ENCODE assay signal across 8 cellular contexts in the genomic region with DNA sequence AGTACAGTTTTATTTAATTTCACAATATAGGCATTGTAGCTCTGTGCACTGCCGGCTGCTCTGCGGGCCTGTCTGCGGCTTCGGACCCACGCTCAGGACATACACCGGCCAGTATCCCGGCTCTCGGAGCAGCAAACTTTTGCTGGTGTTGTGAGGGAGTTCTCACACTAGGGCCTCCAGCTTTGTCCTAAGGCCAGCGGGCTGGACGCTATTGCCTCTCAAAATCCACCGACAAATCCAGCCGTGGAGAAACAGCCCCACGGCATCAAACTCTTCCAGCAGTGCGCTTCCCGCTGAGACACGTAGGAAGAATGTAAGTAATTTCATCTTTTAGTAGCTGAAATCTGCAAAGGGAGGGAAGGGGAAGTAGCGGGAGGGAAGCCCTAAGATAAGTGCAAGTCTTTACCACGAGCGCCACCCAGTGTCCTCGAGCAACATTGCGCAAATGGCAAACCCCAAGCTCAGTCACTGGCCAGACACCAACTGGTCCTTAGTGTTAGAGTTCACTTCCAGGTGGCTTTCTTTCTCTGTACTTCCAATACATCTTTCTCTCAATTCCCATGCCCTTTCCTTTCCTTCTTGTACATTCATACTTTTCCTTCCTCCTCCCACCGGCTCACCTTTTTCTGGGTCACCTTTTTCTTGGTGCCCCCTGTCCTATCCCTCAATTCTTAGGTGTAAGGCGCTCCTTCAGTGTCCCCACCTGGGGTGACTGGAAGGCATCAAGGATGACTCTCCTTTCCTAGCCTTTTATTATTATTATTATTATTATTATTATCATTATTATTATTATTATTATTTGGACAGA. TPM values are rescaled to one million over a fixed set of nuclear protein-coding genes. Genes with fewer than 3 reads are reported as not detected.
DNase-seq lines count a peak whose midpoint lies in the region; ATAC-seq and TF ChIP-seq lines count a peak whose summit lies in the region.

No MANE protein-coding gene starts in this region.

- ATAC-seq in GM18511 (IDR thresholded peaks at IDR 0.05; ENCODE audit: unreplicated experiment) (peak; percentile 93), HG03066 (IDR thresholded peaks at IDR 0.05; ENCODE audit: low read depth, unreplicated experiment) (peak; percentile 80), lung (ENCODE audit: insufficient read depth, low FRiP score) (peak; percentile 86)

- H3K4me1 Mint-ChIP-seq in activated CD4-positive, alpha-beta T cell treated with anti-CD3 and anti-CD28 coated beads, Interleukin-2, amount 10 ng/mL, durations not matched to agents 24 days and 14 days, result peaks cover 17% of the 10 kb centered on the region

- peak overlapping the region in 1 of 59 donors; percentile 18 for H3K27ac ChIP-seq in dorsolateral prefrontal cortex
- no peak overlapping the region for H3K27ac ChIP-seq in lung (ENCODE audit: low read depth in 1 of 2, low read length in 1 of 2)

- H3K27me3 Mint-ChIP-seq in activated CD4-positive, alpha-beta T cell treated with anti-CD3 and anti-CD28 coated beads, Interleukin-2, amount 10 ng/mL, durations not matched to agents 24 days and 14 days, result peaks cover 63% of the 10 kb centered on the region

- H3K4me1 ChIP-seq in lung (ENCODE audit: control insufficient read depth in 2 of 2, insufficient read depth in 2 of 2, low read length in 2 of 2), result peaks cover 0 to 20% of the 10 kb centered on the region in 2 donors

- TF ChIP-seq CTCF in dorsolateral prefrontal cortex (IDR thresholded peaks at IDR 0.05 in 54 of 56, conservative IDR thresholded peaks at IDR 0.05 in 2 of 56; ENCODE audit: low read depth in 1 of 56, partially characterized antibody in 56 of 56), result peak; percentile 74 to 97 (median 92)
- peak; percentile 80 for TF ChIP-seq CTCF in lung (IDR thresholded peaks at IDR 0.05; ENCODE audit: control extremely low read depth, extremely low read depth)

- intact Hi-C loops in activated CD4-positive, alpha-beta T cell treated with anti-CD3 and anti-CD28 coated beads, Interleukin-2, amount 10 ng/mL, durations not matched to agents 24 days and 14 days (cut with micrococcal nuclease), result loop anchor here (1.0 to 10.0 kb wide), 5 partner anchors 35 to 1587 kb away; partner anchors contain the start of gene NPTX2
- intact Hi-C loops in dorsolateral prefrontal cortex (cut with DNase I), result loop anchor here (1.0 to 10.0 kb wide), 8 partner anchors 613 to 1303 kb away; partner anchors contain the start of gene SLC25A13 (in 1 of the 2)

- peaks cover 0 to 3% of the 10 kb centered on the region in 2 donors for H3K9me3 ChIP-seq in lung (ENCODE audit: control insufficient read depth in 2 of 2, insufficient read depth in 1 of 2, low read length in 1 of 2)

- H3K27ac Mint-ChIP-seq in activated CD4-positive, alpha-beta T cell treated with anti-CD3 and anti-CD28 coated beads, Interleukin-2, amount 10 ng/mL, durations not matched to agents 24 days and 14 days, result no peak overlapping the region

- peaks cover 15% of the 10 kb centered on the region for H3K9me3 Mint-ChIP-seq in activated CD4-positive, alpha-beta T cell treated with anti-CD3 and anti-CD28 coated beads, Interleukin-2, amount 10 ng/mL, durations not matched to agents 24 days and 14 days

- DNase-seq in AG08395 (ENCODE audit: low spot score), result peak; percentile 88
- peak; percentile 71 for DNase-seq in NCI-H226
- DNase-seq in activated CD4-positive, alpha-beta T cell treated with anti-CD3 and anti-CD28 coated beads, Interleukin-2, amount 10 ng/mL, durations not matched to agents 24 days and 14 days, result peak; percentile 88
- DNase-seq in dorsolateral prefrontal cortex, result peak; percentile 36 to 86 (median 80)
- DNase-seq in lung (ENCODE audit: low spot score), result peak; percentile 69
- peak; percentile 35 for DNase-seq in stimulated activated CD8-positive, alpha-beta memory T cell treated with anti-CD3 and anti-CD28 coated beads, Interleukin-12 subunit alpha, Interleukin-12 subunit beta, amount 100 ng/mL, for 1 hour (ENCODE audit: low read depth)

- 4 to 6% methylated on average over 23 of the region's 23 CpGs for WGBS in lung, 2 donors

- H3K36me3 Mint-ChIP-seq in activated CD4-positive, alpha-beta T cell treated with anti-CD3 and anti-CD28 coated beads, Interleukin-2, amount 10 ng/mL, durations not matched to agents 24 days and 14 days (ENCODE audit: low read depth), result no peaks in the 10 kb centered on the region

- peak overlapping the region; percentile 41 for H3K4me3 Mint-ChIP-seq in activated CD4-positive, alpha-beta T cell treated with anti-CD3 and anti-CD28 coated beads, Interleukin-2, amount 10 ng/mL, durations not matched to agents 24 days and 14 days

- H3K36me3 ChIP-seq in lung (ENCODE audit: control insufficient read depth in 2 of 2, insufficient read depth in 2 of 2, low read length in 2 of 2), result no peaks in the 10 kb centered on the region

- H3K27me3 ChIP-seq in dorsolateral prefrontal cortex (peaks cover 7 to 51% (median 41%) of the 10 kb centered on the region in 45 donors), lung (ENCODE audit: control insufficient read depth, insufficient read depth) (peaks cover 4% of the 10 kb centered on the region)

- H3K4me3 ChIP-seq in dorsolateral prefrontal cortex (peak overlapping the region; percentile 30 to 74 (median 53)), lung (no peak overlapping the region)

RNA-seq across cellular contexts. Expression of gene DLX5, which starts 3.0 kb away (rescaled TPM):
- not detected in 2 replicates for total RNA-seq in activated CD4-positive, alpha-beta T cell treated with anti-CD3 and anti-CD28 coated beads, Interleukin-2, amount 10 ng/mL, durations not matched to agents 24 days and 14 days
- 1 to 10 TPM in 116 of 120 experiments, under 1 TPM in 4; 0.39 to 7.1 (median 2.6) TPM for total RNA-seq in dorsolateral prefrontal cortex
- total RNA-seq in lung, result 1 to 10 TPM in 1 of 2 donors, under 1 TPM in 1; 0.18 to 1.1 TPM
- under 1 TPM in 1 of 2 donors, not detected in 1; 0.22 TPM for polyA plus RNA-seq in lung

RNA-seq across cellular contexts. Expression of gene DLX6, which starts 22.3 kb away (rescaled TPM):
- not detected in 2 replicates for total RNA-seq in activated CD4-positive, alpha-beta T cell treated with anti-CD3 and anti-CD28 coated beads, Interleukin-2, amount 10 ng/mL, durations not matched to agents 24 days and 14 days
- total RNA-seq in dorsolateral prefrontal cortex (1 to 10 TPM in 112 of 120 experiments, under 1 TPM in 8; 0.46 to 6.1 (median 2.2) TPM), lung (not detected)
- polyA plus RNA-seq in lung, result not detected

Comparison
In these comparisons a context has a peak if more than half of its experiments do, and no peak if none do; other contexts are left out.
1. DNase-seq: peak in every context shown above with its lines; median percentile 88 in AG08395; 88 in activated CD4-positive, alpha-beta T cell treated with anti-CD3 and anti-CD28 coated beads, Interleukin-2, amount 10 ng/mL, durations not matched to agents 24 days and 14 days; 80 in dorsolateral prefrontal cortex; 71 in NCI-H226; 69 in lung; 35 in stimulated activated CD8-positive, alpha-beta memory T cell treated with anti-CD3 and anti-CD28 coated beads, Interleukin-12 subunit alpha, Interleukin-12 subunit beta, amount 100 ng/mL, for 1 hour.